ENCODE assay signal across 25 cellular contexts in the genomic region with DNA sequence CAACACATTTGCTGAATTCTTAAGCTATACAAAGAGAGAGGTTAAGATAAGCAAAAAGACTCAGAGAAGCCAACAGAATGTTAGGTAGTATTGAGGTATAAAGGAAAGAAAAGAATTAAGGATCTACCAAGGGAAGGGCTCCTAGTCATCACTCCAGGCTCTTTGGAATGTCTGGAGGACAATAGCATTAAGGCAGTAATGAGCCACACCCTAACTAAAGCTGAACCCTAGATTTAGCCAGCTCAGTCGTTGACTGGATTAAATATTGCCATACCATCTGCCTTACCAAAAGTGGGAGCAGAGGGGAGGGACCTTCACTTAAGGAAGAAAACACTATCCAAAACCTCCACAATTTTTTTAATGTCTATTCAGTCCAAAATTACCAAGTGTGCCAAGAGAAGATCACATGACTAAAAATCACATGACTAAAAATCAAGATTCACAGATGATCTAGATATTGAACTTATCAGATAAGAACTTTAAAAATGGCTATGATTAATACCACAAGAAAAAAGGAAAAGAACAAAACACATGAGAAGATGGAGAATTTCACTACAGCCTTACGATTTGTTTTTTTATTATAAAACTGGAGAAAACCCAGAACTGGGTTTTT. TPM values are rescaled to one million over a fixed set of nuclear protein-coding genes. Genes with fewer than 3 reads are reported as not detected.
DNase-seq lines count a peak whose midpoint lies in the region; ATAC-seq, FAIRE-seq and TF ChIP-seq lines count a peak whose summit lies in the region.
"Had no signal": no experiment of that assay in that cellular context is flagged by ENCODE, and none has a peak within 500 bp of the region (broad histone marks: within the 10 kb centered on the region; RNA-seq: fewer than 3 reads in every experiment).

No MANE protein-coding gene starts in this region.

- no peak for TF ChIP-seq POLR2A in A549 (IDR thresholded peaks at IDR 0.05; ENCODE audit: low read length)

- WGBS in A549 (ENCODE audit: missing lambda C conversion rate) = 45% methylated on average over 2 of the region's 2 CpGs
- WGBS in aorta, 2 donors = 80 to 82% methylated on average over 2 of the region's 2 CpGs

- H3K36me3 ChIP-seq in RWPE2 (ENCODE audit: low read depth) (peaks cover 9% of the 10 kb centered on the region; the same call in 1 of the 2 replicates), aorta (ENCODE audit: control insufficient read depth in 1 of 2, insufficient read depth in 2 of 2, low read length in 1 of 2) (no peaks in the 10 kb centered on the region), SJCRH30 (no peaks in the 10 kb centered on the region)
- H3K36me3 ChIP-seq: BLaER1 had no signal

- no peak overlapping the region; a peak in 2 of 6 replicates for H3K27ac ChIP-seq in A549
- H3K27ac ChIP-seq in RWPE2 (ENCODE audit: poor library complexity, severe bottlenecking) = peak overlapping the region; percentile 89
- H3K27ac ChIP-seq in aorta (ENCODE audit: low read depth in 1 of 2, low read length in 2 of 2) = no peak overlapping the region
- no peak overlapping the region for H3K27ac ChIP-seq in SJCRH30
- H3K27ac ChIP-seq: BLaER1, heart left ventricle had no signal

- TF ChIP-seq CTCF in A549 (IDR thresholded peaks at IDR 0.05) (no peak), HFFc6 (IDR thresholded peaks at IDR 0.05) (no peak), RWPE2 (IDR thresholded peaks at IDR 0.05; ENCODE audit: poor library complexity, severe bottlenecking) (no peak), fibroblast of the aortic adventitia (IDR thresholded peaks at IDR 0.05; ENCODE audit: insufficient read depth, low read length) (no peak)

- peaks cover 25% of the 10 kb centered on the region for H3K9me3 Mint-ChIP-seq in HFFc6

- POLR2A ChIA-PET in A549 (lab: Yijun Ruan, JAX) = interaction anchor here (0.6 kb wide), 1 partner anchor 27 kb away, joined by 3 read pairs; no protein-coding TSS in a partner anchor

- no peaks in the 10 kb centered on the region for H3K27me3 ChIP-seq in RWPE2 (ENCODE audit: insufficient read depth, poor library complexity, severe bottlenecking)
- no peaks in the 10 kb centered on the region for H3K27me3 ChIP-seq in aorta (ENCODE audit: control insufficient read depth in 1 of 2, insufficient read depth in 2 of 2, low read length in 1 of 2)
- H3K27me3 ChIP-seq in SJCRH30 = no peaks in the 10 kb centered on the region
- H3K27me3 ChIP-seq: BLaER1, heart left ventricle had no signal

- FAIRE-seq in A549 (lab: Jason Lieb, UNC) = no peak

- H3K4me1 Mint-ChIP-seq in HFFc6 (ENCODE audit: low read depth) = peaks cover 13% of the 10 kb centered on the region

- H3K4me3 Mint-ChIP-seq in HFFc6 = peak overlapping the region; percentile 13; the same call in 1 of the 2 replicates
- H3K4me3 Mint-ChIP-seq: activated T-helper 1 cell treated with anti-CD3 and anti-CD28 coated beads, Interleukin-12 subunit alpha, Interleukin-12 subunit beta, Interleukin-2, Interleukin-4 antibody, amounts not matched to agents 30 ng/mL and 10 ng/mL and 1 ng/mL, durations not matched to agents 14 hours and 24 hours and 36 hours; dendritic cell treated with granulocyte-macrophage colony-stimulating factor and Interleukin-4, amounts not matched to agents 40 ng/mL and 50 ng/mL, for 4 days; type B pancreatic cell; WTC11 had no signal

- H3K9me3 ChIP-seq in A549 (peaks cover 29% of the 10 kb centered on the region), RWPE2 (ENCODE audit: severe bottlenecking) (peaks cover 7% of the 10 kb centered on the region), aorta (ENCODE audit: control insufficient read depth, low read length) (no peaks in the 10 kb centered on the region), SJCRH30 (replicated peaks) (peaks cover 2% of the 10 kb centered on the region; the same call in 1 of the 2 replicates)

- peak in 1 of 2 experiments; percentile 78; a peak in 4 of 6 replicates for ATAC-seq in A549
- peak; percentile 99 for ATAC-seq in RWPE2 (ENCODE audit: low read depth)
- ATAC-seq in aorta (ENCODE audit: low FRiP score) = no peak
- no peak for ATAC-seq in HG02588 (IDR thresholded peaks at IDR 0.05; ENCODE audit: unreplicated experiment)
- ATAC-seq: left cardiac atrium, WTC11 had no signal

- peaks cover 40% of the 10 kb centered on the region for H3K36me3 Mint-ChIP-seq in HFFc6 (ENCODE audit: low read depth)

- H3K4me1 ChIP-seq in A549 (0 out of 3 replicates have a peak, but pooled peaks cover 4% of the 10 kb centered on the region), RWPE2 (ENCODE audit: insufficient read depth, poor library complexity, severe bottlenecking) (peaks cover 12% of the 10 kb centered on the region), aorta (ENCODE audit: control insufficient read depth in 1 of 2, insufficient read depth in 2 of 2, low read length in 2 of 2) (no peaks in the 10 kb centered on the region), SJCRH30 (no peaks in the 10 kb centered on the region)
- H3K4me1 ChIP-seq: BLaER1 had no signal

- H3K27ac Mint-ChIP-seq in HFFc6 = peak overlapping the region; percentile 67
- H3K27ac Mint-ChIP-seq: activated T-helper 1 cell treated with anti-CD3 and anti-CD28 coated beads, Interleukin-12 subunit alpha, Interleukin-12 subunit beta, Interleukin-2, Interleukin-4 antibody, amounts not matched to agents 30 ng/mL and 10 ng/mL and 1 ng/mL, durations not matched to agents 14 hours and 24 hours and 36 hours; dendritic cell treated with granulocyte-macrophage colony-stimulating factor and Interleukin-4, amounts not matched to agents 40 ng/mL and 50 ng/mL, for 4 days; progenitor cell of endocrine pancreas; type B pancreatic cell; WTC11 had no signal

- no peak for TF ChIP-seq RAD21 in A549 (conservative IDR thresholded peaks at IDR 0.05 in 1 of 2, IDR thresholded peaks at IDR 0.05 in 1 of 2)

- no peak for TF ChIP-seq EP300 in A549 (IDR thresholded peaks at IDR 0.05)

- H3K4me3 ChIP-seq in A549 (no peak overlapping the region), RWPE2 (ENCODE audit: severe bottlenecking) (no peak overlapping the region), fibroblast of the aortic adventitia (ENCODE audit: low read depth, low read length) (no peak overlapping the region), aorta (ENCODE audit: low read length in 2 of 2) (no peak overlapping the region), SJCRH30 (no peak overlapping the region)
- H3K4me3 ChIP-seq: BLaER1, heart left ventricle had no signal

- intact Hi-C loops in aorta (cut with DNase I) = no loop called here

- peaks cover 4% of the 10 kb centered on the region; the same call in 1 of the 2 replicates for H3K27me3 Mint-ChIP-seq in HFFc6 (ENCODE audit: insufficient read depth)
- H3K27me3 Mint-ChIP-seq: progenitor cell of endocrine pancreas, type B pancreatic cell had no signal

- DNase-seq in A549 (ENCODE audit: low read depth in 1 of 2, low spot score in 1 of 2) (peak in 1 of 2 experiments; percentile 63), HFFc6 (peak; percentile 10), RWPE2 (ENCODE audit: low spot score) (no peak), fibroblast of the aortic adventitia (ENCODE audit: low read depth) (peak; percentile 86), aorta (no peak), NOMO-1 (lab: John Stamatoyannopoulos, UW; ENCODE audit: unreplicated experiment in 2 of 2) (no peak), SJCRH30 (no peak)
- DNase-seq: activated naive CD4-positive, alpha-beta T cell treated with anti-CD3 and anti-CD28 coated beads, Interleukin-2, amount 50 U/mL, for 16 hours; amygdala; central memory CD4-positive, alpha-beta T cell; DMS79 treated with DMSO at 0.1 percent for 48 hours; HCEC 1CT; heart left ventricle; KBM-7; left cardiac atrium; NCI-H1694; NCI-H2171 treated with DMSO at 0.1 percent for 48 hours; NCI-H526 treated with DMSO at 0.1 percent for 48 hours had no signal

- CTCF ChIA-PET in A549 (lab: Yijun Ruan, JAX) = interaction anchor here (0.6 to 11.0 kb wide), 4 partner anchors 37 to 409 kb away, joined by 3 to 228 read pairs (median 3); a partner anchor contains a TSS

- H3K4me2 ChIP-seq in A549 = peak overlapping the region; percentile 1; the same call in 1 of the 3 replicates
- H3K4me2 ChIP-seq: BLaER1 had no signal

TF ChIP-seq in A549, 52 proteins besides CTCF, POLR2A, EP300 and RAD21:
- TF ChIP-seq HEYL (CRISPR knock-in tag; IDR thresholded peaks at IDR 0.05) = no peak
- TF ChIP-seq, protein P1, sequence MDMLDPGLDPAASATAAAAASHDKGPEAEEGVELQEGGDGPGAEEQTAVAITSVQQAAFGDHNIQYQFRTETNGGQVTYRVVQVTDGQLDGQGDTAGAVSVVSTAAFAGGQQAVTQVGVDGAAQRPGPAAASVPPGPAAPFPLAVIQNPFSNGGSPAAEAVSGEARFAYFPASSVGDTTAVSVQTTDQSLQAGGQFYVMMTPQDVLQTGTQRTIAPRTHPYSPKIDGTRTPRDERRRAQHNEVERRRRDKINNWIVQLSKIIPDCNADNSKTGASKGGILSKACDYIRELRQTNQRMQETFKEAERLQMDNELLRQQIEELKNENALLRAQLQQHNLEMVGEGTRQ (IDR thresholded peaks at IDR 0.05) = peak; percentile 88

RNA-seq across cellular contexts. Expression of a gene that starts 59.7 kb away (rescaled TPM):
- polyA plus RNA-seq in A549 (2011; rRNA removed) (24.7 and 28.3 TPM in 2 replicates), A549 (2017; fragmentation: RNase III; extraction: RNeasy Plus Mini Kit Qiagen cat#74134 plus additional on column Dnase treatment) (14.3 to 18.5 TPM (median 15.5 TPM) in 3 replicates), aorta (1 to 10 TPM; 5.8 to 7.2 TPM)
- polyA plus RNA-seq in A549 (2012; cell fraction: cytosol; rRNA removed) = 4.9 and 6.5 TPM in 2 replicates
- 11.3 and 11.4 TPM in 2 replicates for polyA plus RNA-seq in A549 (2012; cell fraction: nucleus; rRNA removed)
- polyA minus RNA-seq in A549 (2011; rRNA and poly(A)+ RNA removed) = 42.2 and 45.6 TPM in 2 replicates
- 10 to 100 TPM; 24.8 to 33.0 (median 27.4) TPM for total RNA-seq in HFFc6 (2021; fragmentation: NEBNext Ultra II Directional; extraction: Animal tissue kit (Norgen Biotek cat#: 25700))
- total RNA-seq in fibroblast of the aortic adventitia (ENCODE audit: low replicate concordance) (28.4 and 30.2 TPM in 2 replicates), aorta (10 to 100 TPM; 45.3 to 45.9 TPM)
- total RNA-seq in SJCRH30 (2014; rRNA removed; shearing (Covaris generic)) = 24.2 and 24.8 TPM in 2 replicates

Comparison
In these comparisons a context has a peak if more than half of its experiments do, and no peak if none do; other contexts are left out.
1. DNase-seq: peak in HFFc6 (single experiment) and fibroblast of the aortic adventitia (single experiment); none in RWPE2 (single experiment), aorta (0 of 2), NOMO-1 (0 of 2) and SJCRH30 (0 of 2).